In genomic region chr18:59272221-59272888, GRCh38 we compare ENCODE assay signal across 11 cellular contexts. TPM values are rescaled to one million over a fixed set of nuclear protein-coding genes. Genes with fewer than 3 reads are reported as not detected.
A peak's percentile ranks its signal among the peaks of the same experiment; 100 is the strongest.
DNase-seq lines count a peak whose midpoint lies in the region; ATAC-seq, FAIRE-seq and TF ChIP-seq lines count a peak whose summit lies in the region.
"Had no signal": no experiment of that assay in that cellular context is flagged by ENCODE, and none has a peak within 500 bp of the region (broad histone marks: within the 10 kb centered on the region; RNA-seq: fewer than 3 reads in every experiment).

No MANE protein-coding gene starts in this region.

- ATAC-seq in HepG2 (no peak), naive B cell (ENCODE audit: low read depth in 2 of 2) (peak; percentile 31 to 42), HG03432 (IDR thresholded peaks at IDR 0.05; ENCODE audit: unreplicated experiment) (no peak)

- intact Hi-C loops in HepG2 (cut with micrococcal nuclease; ENCODE audit: unreplicated experiment) (no loop called here), vagina (cut with DNase I) (no loop called here)

- no TSS peak for BruUV-seq in HepG2 (replicated peaks; lab: Mats Ljungman, UMichigan)

- H4K20me1 ChIP-seq in HepG2 (ENCODE audit: insufficient read depth, low read length) = no peaks in the 10 kb centered on the region

- H3K4me3 Mint-ChIP-seq in brain (peak overlapping the region; percentile 60 to 84 (median 63)), naive B cell (peak overlapping the region in 5 of 8 donors; percentile 28 to 79 (median 59)), chondrocyte (ENCODE audit: unreplicated experiment) (no peak overlapping the region)

- no peak overlapping the region for H3K27ac Mint-ChIP-seq in brain
- no peak overlapping the region for H3K27ac Mint-ChIP-seq in naive B cell
- no peak overlapping the region for H3K27ac Mint-ChIP-seq in chondrocyte (ENCODE audit: unreplicated experiment)

- TF ChIP-seq CTCF in liver (IDR thresholded peaks at IDR 0.05; ENCODE audit: low read depth, low read length, missing input control) (no peak), HepG2 (CRISPR knock-in tag; IDR thresholded peaks at IDR 0.05) (no peak), brain (conservative IDR thresholded peaks at IDR 0.05) (no peak), vagina (IDR thresholded peaks at IDR 0.05) (no peak), chondrocyte (IDR thresholded peaks at IDR 0.05) (no peak)

- H3K9ac ChIP-seq in liver (ENCODE audit: low read depth in 1 of 2, low read length in 2 of 2) (no peak overlapping the region), HepG2 (ENCODE audit: insufficient read depth, low read depth, low read length) (no peak overlapping the region)

- H3K4me1 ChIP-seq in liver (ENCODE audit: control insufficient read depth in 4 of 4, insufficient read depth in 4 of 4, low read length in 3 of 4) (peaks cover 8 to 33% (median 13%) of the 10 kb centered on the region in 4 donors), HepG2 (ENCODE audit: insufficient read depth, low read length) (no peaks in the 10 kb centered on the region), vagina (peaks cover 33% of the 10 kb centered on the region)

- no peak for DNase-seq in HepG2 (ENCODE audit: low spot score)
- no peak for DNase-seq in naive B cell
- no peak for DNase-seq in vagina (ENCODE audit: extremely low spot score in 2 of 2)
- DNase-seq in NCI-H2227 treated with DMSO at 0.1 percent for 48 hours (lab: John Stamatoyannopoulos, UW) = no peak
- DNase-seq in chondrocyte (ENCODE audit: low spot score) = no peak
- DNase-seq: activated gamma-delta T cell treated with Interleukin-2 at 50 U/mL for 16 hours, Karpas-422, T-helper 9 cell had no signal

- in situ Hi-C loops in HepG2 (cut with HindIII; ENCODE audit: extremely low pct_ligation_motif_present, low pct_unique_long_range_greater_than_20kb) = no loop called here

- H3K27me3 Mint-ChIP-seq in brain = peaks cover 90% of the 10 kb centered on the region
- peaks cover 63 to 89% (median 85%) of the 10 kb centered on the region in 3 donors for H3K27me3 Mint-ChIP-seq in naive B cell
- peaks cover 84% of the 10 kb centered on the region for H3K27me3 Mint-ChIP-seq in chondrocyte (ENCODE audit: low read depth)

- H3K9me3 ChIP-seq in liver (ENCODE audit: control insufficient read depth in 4 of 4, low read length in 3 of 4) (no peaks in the 10 kb centered on the region), HepG2 (ENCODE audit: low read length) (no peaks in the 10 kb centered on the region), vagina (no peaks in the 10 kb centered on the region)

- H3K27me3 ChIP-seq in liver (ENCODE audit: control insufficient read depth in 4 of 4, insufficient read depth in 4 of 4, low read length in 3 of 4) (peaks cover 5 to 25% (median 16%) of the 10 kb centered on the region in 4 donors), HepG2 (ENCODE audit: control insufficient read depth in 1 of 2, insufficient read depth in 2 of 2, low read length in 2 of 2) (peaks cover 8 to 78% of the 10 kb centered on the region in 2 experiments), vagina (peaks cover 29% of the 10 kb centered on the region)

- peaks cover 0 to 13% (median 3%) of the 10 kb centered on the region in 5 experiments for H3K9me3 Mint-ChIP-seq in brain
- H3K9me3 Mint-ChIP-seq in naive B cell = peaks cover 0 to 10% (median 2%) of the 10 kb centered on the region in 7 donors
- no peaks in the 10 kb centered on the region for H3K9me3 Mint-ChIP-seq in chondrocyte (ENCODE audit: low read depth)

- H3K36me3 ChIP-seq in liver (ENCODE audit: control insufficient read depth in 4 of 4, insufficient read depth in 3 of 4, low read depth in 1 of 4, low read length in 3 of 4) (no peaks in the 10 kb centered on the region), HepG2 (replicated peaks in 1 of 2; ENCODE audit: control insufficient read depth in 1 of 2, insufficient read depth in 2 of 2, low read length in 2 of 2) (no peaks in the 10 kb centered on the region), vagina (no peaks in the 10 kb centered on the region)

- H3K36me3 Mint-ChIP-seq in brain (no peaks in the 10 kb centered on the region), naive B cell (peaks cover 0 to 8% of the 10 kb centered on the region in 2 donors), chondrocyte (ENCODE audit: low read depth) (no peaks in the 10 kb centered on the region)

- TF ChIP-seq RAD21 in liver (IDR thresholded peaks at IDR 0.05) (no peak), HepG2 (CRISPR knock-in tag; IDR thresholded peaks at IDR 0.05) (no peak)

- H3K27ac ChIP-seq in liver (ENCODE audit: low read depth in 1 of 2, low read length in 2 of 2) = no peak overlapping the region
- no peak overlapping the region for H3K27ac ChIP-seq in HepG2 (ENCODE audit: extremely low read length, insufficient read depth, low read length)
- H3K27ac ChIP-seq in vagina = no peak overlapping the region

- H3K4me3 ChIP-seq in liver (ENCODE audit: low read depth in 1 of 3, low read length in 3 of 3) (peak overlapping the region in 2 of 3 donors; percentile 26 to 37), HepG2 (replicated peaks in 1 of 3; ENCODE audit: insufficient read depth in 1 of 3, low read depth in 2 of 3, low read length in 3 of 3) (no peak overlapping the region), vagina (peak overlapping the region; percentile 29 to 42)

- H3K4me1 Mint-ChIP-seq in brain (peaks cover 32% of the 10 kb centered on the region), naive B cell (peaks cover 20 to 32% (median 32%) of the 10 kb centered on the region in 3 donors), chondrocyte (ENCODE audit: low read depth) (peaks cover 27% of the 10 kb centered on the region)

- TF ChIP-seq EP300 in HepG2 (IDR thresholded peaks at IDR 0.05; ENCODE audit: low read depth in 2 of 2, low read length in 2 of 2) (no peak), HepG2 (CRISPR knock-in tag; IDR thresholded peaks at IDR 0.05; ENCODE audit: borderline replicate concordance) (no peak)

- POLR2A ChIA-PET in HepG2 (lab: Yijun Ruan, JAX) = no interaction called here

- CTCF ChIA-PET in HepG2 (lab: Yijun Ruan, JAX; ENCODE audit: low intra/inter-chr PET ratio, low total read pairs) = no interaction called here

- no peak for TF ChIP-seq POLR2A in HepG2 (IDR thresholded peaks at IDR 0.05; ENCODE audit: insufficient read depth in 1 of 2, low read depth in 2 of 2, low read length in 2 of 2)
- no peak for TF ChIP-seq POLR2A in vagina (IDR thresholded peaks at IDR 0.05)

- no peak for FAIRE-seq in HepG2 (lab: Jason Lieb, UNC)

- no peaks in the 10 kb centered on the region for H3K79me2 ChIP-seq in HepG2 (ENCODE audit: insufficient read depth, low read length)

- 4% methylated on average over 52 of the region's 52 CpGs for WGBS in liver
- WGBS in HepG2 (ENCODE audit: low lambda C conversion rate) = 42% methylated on average over 18 of the region's 52 CpGs

- H2AFZ ChIP-seq in HepG2 (ENCODE audit: low read length) = no peak overlapping the region

- no peak overlapping the region for H3K4me2 ChIP-seq in HepG2 (ENCODE audit: low read depth, low read length)

RNA-seq across cellular contexts. Expression of gene RAX, which starts 0.9 kb away (rescaled TPM):
- total RNA-seq in liver = not detected
- not detected for polyA plus RNA-seq in liver
- total RNA-seq in HepG2 (2016; rRNA removed; fragmentation: Illumina TruSeq; extraction: Trizol) = not detected in 2 replicates
- not detected in 2 replicates for total RNA-seq in HepG2 (2016; cell fraction: cytosol; rRNA removed; fragmentation: Illumina TruSeq; extraction: Trizol; ENCODE audit: low read depth)
- not detected in 2 replicates for total RNA-seq in HepG2 (2016; cell fraction: insoluble cytoplasmic fraction; rRNA removed; fragmentation: Illumina TruSeq; extraction: Trizol)
- total RNA-seq in HepG2 (2016; cell fraction: membrane; rRNA removed; fragmentation: Illumina TruSeq; extraction: Trizol) = not detected in 2 replicates
- not detected in 2 replicates for total RNA-seq in HepG2 (2016; cell fraction: nucleus; rRNA removed; fragmentation: Illumina TruSeq; extraction: Trizol)
- not detected in 2 replicates for polyA plus RNA-seq in HepG2 (2011; rRNA removed)
- not detected in 2 replicates for polyA plus RNA-seq in HepG2 (2011; cell fraction: cytosol; rRNA removed)
- polyA plus RNA-seq in HepG2 (2011; cell fraction: nucleus; rRNA removed) = not detected in 2 replicates
- polyA plus RNA-seq in HepG2 (2012) = not detected in 2 replicates
- not detected in 2 replicates for polyA plus RNA-seq in HepG2 (2016; cell fraction: cytosol; fragmentation: Illumina TruSeq; extraction: Trizol; ENCODE audit: low read depth)
- not detected in 2 replicates for polyA plus RNA-seq in HepG2 (2016; cell fraction: insoluble cytoplasmic fraction; fragmentation: Illumina TruSeq; extraction: Trizol; ENCODE audit: low read depth)
- polyA plus RNA-seq in HepG2 (2016; cell fraction: membrane; fragmentation: Illumina TruSeq; extraction: Trizol; ENCODE audit: low read depth) = not detected in 2 replicates
- polyA plus RNA-seq in HepG2 (2016; cell fraction: nucleus; fragmentation: Illumina TruSeq; extraction: Trizol; ENCODE audit: insufficient read depth, low read depth) = not detected in 2 replicates
- polyA minus RNA-seq in HepG2 (2011; rRNA and poly(A)+ RNA removed; ENCODE audit: low replicate concordance) = not detected in 2 replicates
- polyA minus RNA-seq in HepG2 (2011; cell fraction: cytosol; rRNA and poly(A)+ RNA removed) = not detected in 2 replicates
- not detected in 2 replicates for polyA minus RNA-seq in HepG2 (2011; cell fraction: nucleus; rRNA and poly(A)+ RNA removed)
- 0.24 TPM for polyA plus RNA-seq in brain (ENCODE audit: insufficient read depth, low read depth, low replicate concordance)
- polyA plus RNA-seq in naive B cell (ENCODE audit: low read depth in 6 of 6) = not detected
- not detected for total RNA-seq in vagina
- total RNA-seq in chondrocyte = not detected in 3 replicates

RNA-seq across cellular contexts. Expression of gene CPLX4, which starts 46.1 kb away (rescaled TPM):
- total RNA-seq in liver = not detected
- not detected for polyA plus RNA-seq in liver
- not detected in 2 replicates for total RNA-seq in HepG2 (2016; rRNA removed; fragmentation: Illumina TruSeq; extraction: Trizol)
- total RNA-seq in HepG2 (2016; cell fraction: cytosol; rRNA removed; fragmentation: Illumina TruSeq; extraction: Trizol; ENCODE audit: low read depth) = not detected in 2 replicates
- not detected in 2 replicates for total RNA-seq in HepG2 (2016; cell fraction: insoluble cytoplasmic fraction; rRNA removed; fragmentation: Illumina TruSeq; extraction: Trizol)
- total RNA-seq in HepG2 (2016; cell fraction: membrane; rRNA removed; fragmentation: Illumina TruSeq; extraction: Trizol) = not detected in 2 replicates
- total RNA-seq in HepG2 (2016; cell fraction: nucleus; rRNA removed; fragmentation: Illumina TruSeq; extraction: Trizol) = not detected in 2 replicates
- not detected in 2 replicates for polyA plus RNA-seq in HepG2 (2011; rRNA removed)
- not detected in 2 replicates for polyA plus RNA-seq in HepG2 (2011; cell fraction: cytosol; rRNA removed)
- polyA plus RNA-seq in HepG2 (2011; cell fraction: nucleus; rRNA removed) = not detected in 2 replicates
- polyA plus RNA-seq in HepG2 (2012) = 0.08 TPM in 1 of 2 replicates, not detected in the other
- polyA plus RNA-seq in HepG2 (2016; cell fraction: cytosol; fragmentation: Illumina TruSeq; extraction: Trizol; ENCODE audit: low read depth) = not detected in 2 replicates
- polyA plus RNA-seq in HepG2 (2016; cell fraction: insoluble cytoplasmic fraction; fragmentation: Illumina TruSeq; extraction: Trizol; ENCODE audit: low read depth) = not detected in 2 replicates
- not detected in 2 replicates for polyA plus RNA-seq in HepG2 (2016; cell fraction: membrane; fragmentation: Illumina TruSeq; extraction: Trizol; ENCODE audit: low read depth)
- not detected in 2 replicates for polyA plus RNA-seq in HepG2 (2016; cell fraction: nucleus; fragmentation: Illumina TruSeq; extraction: Trizol; ENCODE audit: insufficient read depth, low read depth)
- not detected in 2 replicates for polyA minus RNA-seq in HepG2 (2011; rRNA and poly(A)+ RNA removed; ENCODE audit: low replicate concordance)
- polyA minus RNA-seq in HepG2 (2011; cell fraction: cytosol; rRNA and poly(A)+ RNA removed) = not detected in 2 replicates
- not detected in 2 replicates for polyA minus RNA-seq in HepG2 (2011; cell fraction: nucleus; rRNA and poly(A)+ RNA removed)
- not detected for polyA plus RNA-seq in brain (ENCODE audit: insufficient read depth, low read depth, low replicate concordance)
- not detected for polyA plus RNA-seq in naive B cell (ENCODE audit: low read depth in 6 of 6)
- total RNA-seq in vagina = not detected
- not detected in 3 replicates for total RNA-seq in chondrocyte

RNA-seq across cellular contexts. Expression of gene GRP, which starts 52.4 kb away (rescaled TPM):
- total RNA-seq in liver (not detected), HepG2 (2016; rRNA removed; fragmentation: Illumina TruSeq; extraction: Trizol) (not detected in 2 replicates), vagina (not detected), chondrocyte (not detected in 3 replicates)
- polyA plus RNA-seq in liver (not detected), HepG2 (2011; rRNA removed) (not detected in 2 replicates), brain (ENCODE audit: insufficient read depth, low read depth, low replicate concordance) (1,113 TPM), naive B cell (ENCODE audit: low read depth in 6 of 6) (not detected)
- not detected in 2 replicates for total RNA-seq in HepG2 (2016; cell fraction: cytosol; rRNA removed; fragmentation: Illumina TruSeq; extraction: Trizol; ENCODE audit: low read depth)
- not detected in 2 replicates for total RNA-seq in HepG2 (2016; cell fraction: insoluble cytoplasmic fraction; rRNA removed; fragmentation: Illumina TruSeq; extraction: Trizol)
- not detected in 2 replicates for total RNA-seq in HepG2 (2016; cell fraction: membrane; rRNA removed; fragmentation: Illumina TruSeq; extraction: Trizol)
- total RNA-seq in HepG2 (2016; cell fraction: nucleus; rRNA removed; fragmentation: Illumina TruSeq; extraction: Trizol) = not detected in 2 replicates
- polyA plus RNA-seq in HepG2 (2011; cell fraction: cytosol; rRNA removed) = not detected in 2 replicates
- not detected in 2 replicates for polyA plus RNA-seq in HepG2 (2011; cell fraction: nucleus; rRNA removed)
- polyA plus RNA-seq in HepG2 (2012) = not detected in 2 replicates
- polyA plus RNA-seq in HepG2 (2016; cell fraction: cytosol; fragmentation: Illumina TruSeq; extraction: Trizol; ENCODE audit: low read depth) = not detected in 2 replicates
- not detected in 2 replicates for polyA plus RNA-seq in HepG2 (2016; cell fraction: insoluble cytoplasmic fraction; fragmentation: Illumina TruSeq; extraction: Trizol; ENCODE audit: low read depth)
- not detected in 2 replicates for polyA plus RNA-seq in HepG2 (2016; cell fraction: membrane; fragmentation: Illumina TruSeq; extraction: Trizol; ENCODE audit: low read depth)
- not detected in 2 replicates for polyA plus RNA-seq in HepG2 (2016; cell fraction: nucleus; fragmentation: Illumina TruSeq; extraction: Trizol; ENCODE audit: insufficient read depth, low read depth)
- not detected in 2 replicates for polyA minus RNA-seq in HepG2 (2011; rRNA and poly(A)+ RNA removed; ENCODE audit: low replicate concordance)
- not detected in 2 replicates for polyA minus RNA-seq in HepG2 (2011; cell fraction: cytosol; rRNA and poly(A)+ RNA removed)
- not detected in 2 replicates for polyA minus RNA-seq in HepG2 (2011; cell fraction: nucleus; rRNA and poly(A)+ RNA removed)

Comparison
In these comparisons a context has a peak if more than half of its experiments do, and no peak if none do; other contexts are left out.
1. H3K4me3 ChIP-seq: peak in liver (2 of 3) and vagina (2 of 2); none in HepG2 (0 of 3).
2. ATAC-seq: peak in naive B cell (2 of 2); none in HepG2 (single experiment) and HG03432 (single experiment).